In genomic region chr11:57709802-57710367, GRCh38 we compare ENCODE assay signal across 26 cellular contexts. TPM values are rescaled to one million over a fixed set of nuclear protein-coding genes. Genes with fewer than 3 reads are reported as not detected.
DNase-seq lines count a peak whose midpoint lies in the region; ATAC-seq, FAIRE-seq and TF ChIP-seq lines count a peak whose summit lies in the region.
"Had no signal": no experiment of that assay in that cellular context is flagged by ENCODE, and none has a peak within 500 bp of the region (broad histone marks: within the 10 kb centered on the region; RNA-seq: fewer than 3 reads in every experiment).

No MANE protein-coding gene starts in this region.

- POLR2A ChIA-PET in GM12878 (lab: Charles Lee): interaction anchor here (0.6 to 1.2 kb wide), 5 partner anchors 11 to 92 kb away, joined by 3 to 6 read pairs (median 3); no protein-coding TSS in a partner anchor

- no peak for TF ChIP-seq RAD21 in GM12878 (IDR thresholded peaks at IDR 0.05; ENCODE audit: insufficient read depth, low read depth, low read length)

- SMC1A ChIA-PET in GM12878 (lab: Charles Lee; ENCODE audit: uncharacterized antibody, unreplicated experiment): interaction anchor here (0.9 to 2.0 kb wide), 6 partner anchors 11 to 91 kb away, joined by 3 to 11 read pairs (median 4); no protein-coding TSS in a partner anchor

- TF ChIP-seq EP300 in GM12878 (IDR thresholded peaks at IDR 0.05; ENCODE audit: borderline replicate concordance in 1 of 2, control insufficient read depth in 1 of 2, low read depth in 2 of 2, low read length in 2 of 2): no peak

- peak overlapping the region; percentile 53 for H3K27ac Mint-ChIP-seq in stimulated activated naive CD8-positive, alpha-beta T cell treated with anti-CD3 and anti-CD28 coated beads, Interleukin-15, Interleukin-2, amounts not matched to agents 100 ng/mL and 50 ng/mL, for 24 hours
- no peak overlapping the region for H3K27ac Mint-ChIP-seq in stimulated activated naive CD8-positive, alpha-beta T cell treated with anti-CD3 and anti-CD28 coated beads, Interleukin-15, amount 100 ng/mL, for 72 hours
- H3K27ac Mint-ChIP-seq in T-helper 1 cell treated with Interleukin-12 subunit alpha and Interleukin-12 subunit beta and Interleukin-4 antibody, amounts not matched to agents 30 μg/mL and 1 μg/mL, for 36 hours: peak overlapping the region; percentile 1
- peak overlapping the region; percentile 47 for H3K27ac Mint-ChIP-seq in type B pancreatic cell

- H3K4me2 ChIP-seq in GM12878 (ENCODE audit: control insufficient read depth, insufficient read depth): no peak overlapping the region

- H3K4me3 Mint-ChIP-seq in stimulated activated naive CD8-positive, alpha-beta T cell treated with anti-CD3 and anti-CD28 coated beads, Interleukin-15, Interleukin-2, amounts not matched to agents 100 ng/mL and 50 ng/mL, for 24 hours: peak overlapping the region; percentile 28
- H3K4me3 Mint-ChIP-seq in stimulated activated naive CD8-positive, alpha-beta T cell treated with anti-CD3 and anti-CD28 coated beads, Interleukin-15, amount 100 ng/mL, for 72 hours: peak overlapping the region in 1 of 2 donors; percentile 2
- H3K4me3 Mint-ChIP-seq in T-helper 1 cell treated with Interleukin-12 subunit alpha and Interleukin-12 subunit beta and Interleukin-4 antibody, amounts not matched to agents 30 μg/mL and 1 μg/mL, for 36 hours: no peak overlapping the region
- peak overlapping the region; percentile 3 for H3K4me3 Mint-ChIP-seq in type B pancreatic cell

- WGBS in GM12878 (ENCODE audit: insufficient coverage, insufficient replicate concordance, low lambda C conversion rate, missing lambda C conversion rate): 62% methylated on average over 5 of the region's 5 CpGs
- 91 to 95% (median 94%) methylated on average over 5 of the region's 5 CpGs for WGBS in spleen, 5 donors

- intact Hi-C loops in GM12878 (cut with micrococcal nuclease; ENCODE audit: unreplicated experiment): loop anchor here (5.0 kb wide), 1 partner anchor 143 kb away; the partner anchor contains the start of gene UBE2L6
- intact Hi-C loops in spleen (cut with DNase I; ENCODE audit: low total_unique reads): no loop called here

- no peak overlapping the region for H3K4me3 ChIP-seq in GM12878
- no peak overlapping the region for H3K4me3 ChIP-seq in spleen
- H3K4me3 ChIP-seq: heart right ventricle, upper lobe of left lung had no signal

- no TSS peak for BruUV-seq in GM12878 (replicated peaks; lab: Mats Ljungman, UMichigan)

- no peak overlapping the region for H2AFZ ChIP-seq in GM12878 (ENCODE audit: control insufficient read depth, low read depth, low read length)

- no peak overlapping the region for H3K9ac ChIP-seq in GM12878 (ENCODE audit: control insufficient read depth, insufficient read depth, low read length)

- H3K27me3 ChIP-seq in GM12878 (replicated peaks in 1 of 2; ENCODE audit: control insufficient read depth in 2 of 2, insufficient read depth in 2 of 2, low read length in 1 of 2) (no peaks in the 10 kb centered on the region), spleen (replicated peaks in 1 of 7) (no peaks in the 10 kb centered on the region)
- H3K27me3 ChIP-seq: dorsolateral prefrontal cortex, heart right ventricle, neutrophil, upper lobe of left lung had no signal

- RAD21 ChIA-PET in GM12878 (lab: Charles Lee; ENCODE audit: unreplicated experiment): interaction anchor here (1.0 to 1.6 kb wide), 3 partner anchors 36 to 91 kb away, joined by 4 to 6 read pairs (median 4); no protein-coding TSS in a partner anchor

- peaks cover 48% of the 10 kb centered on the region for H3K79me2 ChIP-seq in GM12878 (ENCODE audit: control insufficient read depth, insufficient read depth, low read length)

- H3K27me3 Mint-ChIP-seq in stimulated activated naive CD8-positive, alpha-beta T cell treated with anti-CD3 and anti-CD28 coated beads, Interleukin-15, Interleukin-2, amounts not matched to agents 100 ng/mL and 50 ng/mL, for 24 hours: no peaks in the 10 kb centered on the region
- no peaks in the 10 kb centered on the region for H3K27me3 Mint-ChIP-seq in stimulated activated naive CD8-positive, alpha-beta T cell treated with anti-CD3 and anti-CD28 coated beads, Interleukin-15, amount 100 ng/mL, for 72 hours
- no peaks in the 10 kb centered on the region for H3K27me3 Mint-ChIP-seq in T-helper 1 cell treated with Interleukin-12 subunit alpha and Interleukin-12 subunit beta and Interleukin-4 antibody, amounts not matched to agents 30 μg/mL and 1 μg/mL, for 36 hours (ENCODE audit: low read depth)
- no peaks in the 10 kb centered on the region for H3K27me3 Mint-ChIP-seq in type B pancreatic cell

- H3K36me3 Mint-ChIP-seq in stimulated activated naive CD8-positive, alpha-beta T cell treated with anti-CD3 and anti-CD28 coated beads, Interleukin-15, Interleukin-2, amounts not matched to agents 100 ng/mL and 50 ng/mL, for 24 hours (ENCODE audit: low read depth): peaks cover 18% of the 10 kb centered on the region
- H3K36me3 Mint-ChIP-seq in T-helper 1 cell treated with Interleukin-12 subunit alpha and Interleukin-12 subunit beta and Interleukin-4 antibody, amounts not matched to agents 30 μg/mL and 1 μg/mL, for 36 hours (ENCODE audit: low read depth): peaks cover 16% of the 10 kb centered on the region
- peaks cover 4% of the 10 kb centered on the region for H3K36me3 Mint-ChIP-seq in type B pancreatic cell

- CTCF ChIA-PET in GM12878 (lab: Yijun Ruan, JAX): interaction anchor here (1.1 to 3.1 kb wide), 6 partner anchors 31 to 814 kb away, joined by 3 to 22 read pairs (median 4); partner anchors contain the start of gene SELENOH

- no peaks in the 10 kb centered on the region for H4K20me1 ChIP-seq in GM12878 (ENCODE audit: control insufficient read depth, insufficient read depth)

- no peak for ATAC-seq in stimulated activated naive CD8-positive, alpha-beta T cell treated with anti-CD3 and anti-CD28 coated beads, Interleukin-15, amount 100 ng/mL, for 72 hours
- ATAC-seq in GM12878: no peak
- ATAC-seq: heart right ventricle, left lobe of liver, Right ventricle myocardium inferior had no signal

- TF ChIP-seq CTCF in GM12878 (IDR thresholded peaks at IDR 0.05 in 2 of 3, conservative IDR thresholded peaks at IDR 0.05 in 1 of 3; ENCODE audit: control insufficient read depth in 2 of 3, extremely low read depth in 1 of 3, insufficient read depth in 1 of 3, low read depth in 3 of 3, low read length in 3 of 3) (no peak), type B pancreatic cell (conservative IDR thresholded peaks at IDR 0.05) (no peak), spleen (IDR thresholded peaks at IDR 0.05 in 8 of 11, conservative IDR thresholded peaks at IDR 0.05 in 3 of 11) (no peak)

- H3K27ac ChIP-seq in GM12878 (ENCODE audit: control insufficient read depth, insufficient read depth) (no peak overlapping the region), spleen (no peak overlapping the region)
- H3K27ac ChIP-seq: dorsolateral prefrontal cortex, heart right ventricle, neutrophil, upper lobe of left lung had no signal

- peaks cover 4% of the 10 kb centered on the region for H3K4me1 ChIP-seq in GM12878 (ENCODE audit: control insufficient read depth, insufficient read depth, low read length)
- H3K4me1 ChIP-seq in spleen: peaks cover 26 to 63% (median 45%) of the 10 kb centered on the region in 6 donors

- H3K9me3 ChIP-seq in GM12878 (replicated peaks; ENCODE audit: control insufficient read depth, insufficient read depth, low read length) (no peaks in the 10 kb centered on the region), spleen (no peaks in the 10 kb centered on the region)
- H3K9me3 ChIP-seq: heart right ventricle, neutrophil, upper lobe of left lung had no signal

- in situ Hi-C loops in GM12878 (cut with MboI): no loop called here

- TF ChIP-seq POLR2A in GM12878 (IDR thresholded peaks at IDR 0.05; ENCODE audit: low read depth, low read length): no peak
- TF ChIP-seq POLR2A in spleen (IDR thresholded peaks at IDR 0.05): no peak

- no peak for DNase-seq in stimulated activated naive CD8-positive, alpha-beta T cell treated with anti-CD3 and anti-CD28 coated beads, Interleukin-15, amount 100 ng/mL, for 72 hours
- DNase-seq in GM12878 (ENCODE audit: low read depth, low spot score) (no peak), type B pancreatic cell (ENCODE audit: extremely low spot score, unreplicated experiment) (no peak), DMS53 treated with DMSO at 0.1 percent for 48 hours (lab: John Stamatoyannopoulos, UW; ENCODE audit: unreplicated experiment) (no peak), spleen (no peak), NCI-H524 (lab: John Stamatoyannopoulos, UW) (no peak)
- DNase-seq: activated CD4-positive, alpha-beta T cell treated with anti-CD3 and anti-CD28 coated beads, Interleukin-2, amount 50 U/mL, for 1 hour; amniotic stem cell; caudate nucleus; COR-L47; dorsolateral prefrontal cortex; EL; heart right ventricle; midbrain; NCI-H1436 treated with DMSO at 0.1 percent for 48 hours; NCI-H69; stimulated activated CD4-positive, alpha-beta T cell treated with anti-CD3 and anti-CD28 coated beads, Interleukin-4, amount 100 ng/mL, for 24 hours; upper lobe of left lung had no signal

- FAIRE-seq in GM12878 (lab: Jason Lieb, UNC): no peak

- H3K4me1 Mint-ChIP-seq in stimulated activated naive CD8-positive, alpha-beta T cell treated with anti-CD3 and anti-CD28 coated beads, Interleukin-15, Interleukin-2, amounts not matched to agents 100 ng/mL and 50 ng/mL, for 24 hours (ENCODE audit: low read depth): peaks cover 52% of the 10 kb centered on the region
- H3K4me1 Mint-ChIP-seq in stimulated activated naive CD8-positive, alpha-beta T cell treated with anti-CD3 and anti-CD28 coated beads, Interleukin-15, amount 100 ng/mL, for 72 hours: peaks cover 57% of the 10 kb centered on the region
- H3K4me1 Mint-ChIP-seq in T-helper 1 cell treated with Interleukin-12 subunit alpha and Interleukin-12 subunit beta and Interleukin-4 antibody, amounts not matched to agents 30 μg/mL and 1 μg/mL, for 36 hours (ENCODE audit: low read depth): peaks cover 41% of the 10 kb centered on the region
- peaks cover 20% of the 10 kb centered on the region for H3K4me1 Mint-ChIP-seq in type B pancreatic cell (ENCODE audit: unreplicated experiment)

- no peaks in the 10 kb centered on the region for H3K9me3 Mint-ChIP-seq in stimulated activated naive CD8-positive, alpha-beta T cell treated with anti-CD3 and anti-CD28 coated beads, Interleukin-15, Interleukin-2, amounts not matched to agents 100 ng/mL and 50 ng/mL, for 24 hours
- H3K9me3 Mint-ChIP-seq in stimulated activated naive CD8-positive, alpha-beta T cell treated with anti-CD3 and anti-CD28 coated beads, Interleukin-15, amount 100 ng/mL, for 72 hours: no peaks in the 10 kb centered on the region
- no peaks in the 10 kb centered on the region for H3K9me3 Mint-ChIP-seq in T-helper 1 cell treated with Interleukin-12 subunit alpha and Interleukin-12 subunit beta and Interleukin-4 antibody, amounts not matched to agents 30 μg/mL and 1 μg/mL, for 36 hours
- H3K9me3 Mint-ChIP-seq in type B pancreatic cell: no peaks in the 10 kb centered on the region

- H3K36me3 ChIP-seq in GM12878 (ENCODE audit: control insufficient read depth in 2 of 2, insufficient read depth in 2 of 2, low read length in 1 of 2) (peaks cover 0 to 4% of the 10 kb centered on the region in 2 experiments; a peak in 1 of 4 replicates), spleen (peaks cover 0 to 33% (median 3%) of the 10 kb centered on the region in 6 donors)

RNA-seq across cellular contexts. Expression of gene MED19, which starts 2.1 kb away (rescaled TPM):
- total RNA-seq in GM12878 (2013; cell fraction: nucleolus; rRNA removed): 8.6 and 11.4 TPM in 2 replicates
- total RNA-seq in GM12878 (2014; rRNA removed) (16.7 and 17.5 TPM in 2 replicates), GM12878 (2014; rRNA removed; fragmentation: Illumina TruSeq; extraction: Trizol) (13.7 and 13.9 TPM in 2 replicates), GM12878 (2021) (12.5 and 14.1 TPM in 2 replicates), type B pancreatic cell (ENCODE audit: low replicate concordance) (17.9 and 21.5 TPM in 2 replicates), spleen (10 to 100 TPM in 4 of 7 donors, 1 to 10 TPM in 3; 8.3 to 14.7 (median 11.0) TPM)
- 9.1 TPM for polyA plus RNA-seq in GM12878 (2011; ENCODE audit: low read depth)
- polyA plus RNA-seq in GM12878 (2011; rRNA removed) (16.0 and 20.1 TPM in 2 replicates), GM12878 (2014; fragmentation: Illumina TruSeq; extraction: Trizol) (15.7 and 17.1 TPM in 2 replicates), GM12878 (2014; fragmentation: Nextera tagmentation; extraction: Ambion mirVana) (1 to 10 TPM; 4.9 to 9.8 TPM), GM12878 (2014; rRNA removed) (17.0 and 21.3 TPM in 2 replicates), GM12878 (2016; fragmentation: Nextera tagmentation; extraction: Ambion mirVana) (10 to 100 TPM; 25.6 to 28.2 TPM), spleen (10 to 100 TPM in 2 of 3 donors, 1 to 10 TPM in 1; 8.3 to 14.0 (median 11.1) TPM)
- polyA plus RNA-seq in GM12878 (2011; cell fraction: cytosol; rRNA removed): 23.2 and 41.1 TPM in 2 replicates
- polyA plus RNA-seq in GM12878 (2011; cell fraction: nucleus; rRNA removed): 19.8 and 21.8 TPM in 2 replicates
- 16.0 and 16.3 TPM in 2 replicates for polyA plus RNA-seq in GM12878 (2012)
- polyA minus RNA-seq in GM12878 (2011; rRNA and poly(A)+ RNA removed): 9.5 and 10.7 TPM in 2 replicates
- polyA minus RNA-seq in GM12878 (2011; cell fraction: cytosol; rRNA and poly(A)+ RNA removed): 2.9 and 6.4 TPM in 2 replicates
- 5.9 and 10.7 TPM in 2 replicates for polyA minus RNA-seq in GM12878 (2011; cell fraction: nucleus; rRNA and poly(A)+ RNA removed)

RNA-seq across cellular contexts. Expression of gene TMX2, which starts 2.5 kb away (rescaled TPM):
- 95.8 and 105 TPM in 2 replicates for total RNA-seq in GM12878 (2013; cell fraction: nucleolus; rRNA removed)
- 84.2 and 90.4 TPM in 2 replicates for total RNA-seq in GM12878 (2014; rRNA removed)
- 73.1 and 74.9 TPM in 2 replicates for total RNA-seq in GM12878 (2014; rRNA removed; fragmentation: Illumina TruSeq; extraction: Trizol)
- total RNA-seq in GM12878 (2021): 59.3 and 64.3 TPM in 2 replicates
- polyA plus RNA-seq in GM12878 (2011; ENCODE audit: low read depth): 49.5 TPM
- polyA plus RNA-seq in GM12878 (2011; rRNA removed): 74.1 and 90.1 TPM in 2 replicates
- polyA plus RNA-seq in GM12878 (2011; cell fraction: cytosol; rRNA removed): 69.2 and 81.8 TPM in 2 replicates
- polyA plus RNA-seq in GM12878 (2011; cell fraction: nucleus; rRNA removed): 122 and 147 TPM in 2 replicates
- 49.0 and 50.6 TPM in 2 replicates for polyA plus RNA-seq in GM12878 (2012)
- 93.2 and 102 TPM in 2 replicates for polyA plus RNA-seq in GM12878 (2014; fragmentation: Illumina TruSeq; extraction: Trizol)
- polyA plus RNA-seq in GM12878 (2014; fragmentation: Nextera tagmentation; extraction: Ambion mirVana): 100 to 1,000 TPM; 107 to 128 TPM
- 66.4 and 82.7 TPM in 2 replicates for polyA plus RNA-seq in GM12878 (2014; rRNA removed)
- 100 to 1,000 TPM; 124 to 134 TPM for polyA plus RNA-seq in GM12878 (2016; fragmentation: Nextera tagmentation; extraction: Ambion mirVana)
- polyA minus RNA-seq in GM12878 (2011; rRNA and poly(A)+ RNA removed): 109 and 113 TPM in 2 replicates
- 24.6 and 37.4 TPM in 2 replicates for polyA minus RNA-seq in GM12878 (2011; cell fraction: cytosol; rRNA and poly(A)+ RNA removed)
- polyA minus RNA-seq in GM12878 (2011; cell fraction: nucleus; rRNA and poly(A)+ RNA removed): 36.6 and 57.2 TPM in 2 replicates
- total RNA-seq in type B pancreatic cell (ENCODE audit: low replicate concordance): 84.4 and 87.4 TPM in 2 replicates
- 10 to 100 TPM; 38.8 to 57.0 (median 51.9) TPM for total RNA-seq in spleen
- 10 to 100 TPM; 36.0 to 56.5 (median 46.3) TPM for polyA plus RNA-seq in spleen

RNA-seq across cellular contexts. Expression of gene SELENOH, which starts 31.4 kb away (rescaled TPM):
- total RNA-seq in GM12878 (2013; cell fraction: nucleolus; rRNA removed): 79.2 and 86.8 TPM in 2 replicates
- 223 and 232 TPM in 2 replicates for total RNA-seq in GM12878 (2014; rRNA removed)
- 74.4 and 86.2 TPM in 2 replicates for total RNA-seq in GM12878 (2014; rRNA removed; fragmentation: Illumina TruSeq; extraction: Trizol)
- 261 and 269 TPM in 2 replicates for total RNA-seq in GM12878 (2021)
- 158 TPM for polyA plus RNA-seq in GM12878 (2011; ENCODE audit: low read depth)
- 169 and 210 TPM in 2 replicates for polyA plus RNA-seq in GM12878 (2011; rRNA removed)
- polyA plus RNA-seq in GM12878 (2011; cell fraction: cytosol; rRNA removed): 235 and 244 TPM in 2 replicates
- 123 and 124 TPM in 2 replicates for polyA plus RNA-seq in GM12878 (2011; cell fraction: nucleus; rRNA removed)
- polyA plus RNA-seq in GM12878 (2012): 179 and 212 TPM in 2 replicates
- polyA plus RNA-seq in GM12878 (2014; fragmentation: Illumina TruSeq; extraction: Trizol): 25.7 and 39.3 TPM in 2 replicates
- polyA plus RNA-seq in GM12878 (2014; fragmentation: Nextera tagmentation; extraction: Ambion mirVana): 100 to 1,000 TPM in 1 of 2 experiments, 10 to 100 TPM in 1; 20.3 to 101 TPM
- 277 and 283 TPM in 2 replicates for polyA plus RNA-seq in GM12878 (2014; rRNA removed)
- 100 to 1,000 TPM; 454 to 458 TPM for polyA plus RNA-seq in GM12878 (2016; fragmentation: Nextera tagmentation; extraction: Ambion mirVana)
- 33.4 and 40.6 TPM in 2 replicates for polyA minus RNA-seq in GM12878 (2011; rRNA and poly(A)+ RNA removed)
- 27.4 and 31.6 TPM in 2 replicates for polyA minus RNA-seq in GM12878 (2011; cell fraction: cytosol; rRNA and poly(A)+ RNA removed)
- 45.9 and 63.9 TPM in 2 replicates for polyA minus RNA-seq in GM12878 (2011; cell fraction: nucleus; rRNA and poly(A)+ RNA removed)
- total RNA-seq in type B pancreatic cell (ENCODE audit: low replicate concordance): 107 and 144 TPM in 2 replicates
- 100 to 1,000 TPM in 4 of 7 donors, 10 to 100 TPM in 3; 79.1 to 119 (median 104) TPM for total RNA-seq in spleen
- polyA plus RNA-seq in spleen: 100 to 1,000 TPM; 175 to 247 (median 245) TPM

RNA-seq across cellular contexts. Expression of gene BTBD18, which starts 41.7 kb away (rescaled TPM):
- not detected in 2 replicates for total RNA-seq in GM12878 (2013; cell fraction: nucleolus; rRNA removed)
- total RNA-seq in GM12878 (2014; rRNA removed) (0.05 TPM in 1 of 2 replicates, not detected in the other), GM12878 (2014; rRNA removed; fragmentation: Illumina TruSeq; extraction: Trizol) (not detected in 2 replicates), GM12878 (2021) (not detected in 2 replicates), type B pancreatic cell (ENCODE audit: low replicate concordance) (not detected in 2 replicates), spleen (not detected)
- 0.16 TPM for polyA plus RNA-seq in GM12878 (2011; ENCODE audit: low read depth)
- polyA plus RNA-seq in GM12878 (2011; rRNA removed) (not detected in 2 replicates), GM12878 (2014; fragmentation: Illumina TruSeq; extraction: Trizol) (not detected in 2 replicates), GM12878 (2014; fragmentation: Nextera tagmentation; extraction: Ambion mirVana) (under 1 TPM; 0.05 to 0.11 TPM), GM12878 (2014; rRNA removed) (not detected in 2 replicates), GM12878 (2016; fragmentation: Nextera tagmentation; extraction: Ambion mirVana) (under 1 TPM; 0.28 to 0.58 TPM), spleen (not detected)
- polyA plus RNA-seq in GM12878 (2011; cell fraction: cytosol; rRNA removed): not detected in 2 replicates
- polyA plus RNA-seq in GM12878 (2011; cell fraction: nucleus; rRNA removed): not detected in 2 replicates
- polyA plus RNA-seq in GM12878 (2012): 0.21 and 0.26 TPM in 2 replicates
- not detected in 2 replicates for polyA minus RNA-seq in GM12878 (2011; rRNA and poly(A)+ RNA removed)
- polyA minus RNA-seq in GM12878 (2011; cell fraction: cytosol; rRNA and poly(A)+ RNA removed): not detected in 2 replicates
- not detected in 2 replicates for polyA minus RNA-seq in GM12878 (2011; cell fraction: nucleus; rRNA and poly(A)+ RNA removed)
- total RNA-seq: dorsolateral prefrontal cortex, heart right ventricle, left lobe of liver, MCF 10A, OCI-LY7, renal cortical epithelial cell, Right ventricle myocardium inferior, upper lobe of left lung had no signal
- polyA plus RNA-seq: heart right ventricle had no signal

RNA-seq across cellular contexts. Expression of gene ZDHHC5, which starts 42.0 kb away (rescaled TPM):
- 52.8 and 56.0 TPM in 2 replicates for total RNA-seq in GM12878 (2013; cell fraction: nucleolus; rRNA removed)
- total RNA-seq in GM12878 (2014; rRNA removed): 29.1 and 34.1 TPM in 2 replicates
- total RNA-seq in GM12878 (2014; rRNA removed; fragmentation: Illumina TruSeq; extraction: Trizol): 34.3 and 36.8 TPM in 2 replicates
- 59.9 and 61.3 TPM in 2 replicates for total RNA-seq in GM12878 (2021)
- polyA plus RNA-seq in GM12878 (2011; ENCODE audit: low read depth): 20.1 TPM
- polyA plus RNA-seq in GM12878 (2011; rRNA removed): 33.9 and 46.7 TPM in 2 replicates
- 45.0 and 56.7 TPM in 2 replicates for polyA plus RNA-seq in GM12878 (2011; cell fraction: cytosol; rRNA removed)
- polyA plus RNA-seq in GM12878 (2011; cell fraction: nucleus; rRNA removed): 41.0 and 48.9 TPM in 2 replicates
- polyA plus RNA-seq in GM12878 (2012): 27.1 and 33.2 TPM in 2 replicates
- polyA plus RNA-seq in GM12878 (2014; fragmentation: Illumina TruSeq; extraction: Trizol): 49.8 and 57.4 TPM in 2 replicates
- 1 to 10 TPM; 3.9 to 7.3 TPM for polyA plus RNA-seq in GM12878 (2014; fragmentation: Nextera tagmentation; extraction: Ambion mirVana)
- 48.5 and 54.4 TPM in 2 replicates for polyA plus RNA-seq in GM12878 (2014; rRNA removed)
- polyA plus RNA-seq in GM12878 (2016; fragmentation: Nextera tagmentation; extraction: Ambion mirVana): 10 to 100 TPM; 36.6 to 38.4 TPM
- polyA minus RNA-seq in GM12878 (2011; rRNA and poly(A)+ RNA removed): 91.2 and 101 TPM in 2 replicates
- 24.2 and 31.4 TPM in 2 replicates for polyA minus RNA-seq in GM12878 (2011; cell fraction: cytosol; rRNA and poly(A)+ RNA removed)
- polyA minus RNA-seq in GM12878 (2011; cell fraction: nucleus; rRNA and poly(A)+ RNA removed): 27.9 and 33.0 TPM in 2 replicates
- 56.7 and 80.6 TPM in 2 replicates for total RNA-seq in type B pancreatic cell (ENCODE audit: low replicate concordance)
- total RNA-seq in spleen: 10 to 100 TPM; 41.5 to 58.0 (median 51.2) TPM
- polyA plus RNA-seq in spleen: 10 to 100 TPM; 14.0 to 16.7 (median 14.2) TPM

Comparison
In these comparisons a context has a peak if more than half of its experiments do, and no peak if none do; other contexts are left out.
1. H3K27ac Mint-ChIP-seq: peak in stimulated activated naive CD8-positive, alpha-beta T cell treated with anti-CD3 and anti-CD28 coated beads, Interleukin-15, Interleukin-2, amounts not matched to agents 100 ng/mL and 50 ng/mL, for 24 hours (single experiment), T-helper 1 cell treated with Interleukin-12 subunit alpha and Interleukin-12 subunit beta and Interleukin-4 antibody, amounts not matched to agents 30 μg/mL and 1 μg/mL, for 36 hours (single experiment) and type B pancreatic cell (single experiment); none in stimulated activated naive CD8-positive, alpha-beta T cell treated with anti-CD3 and anti-CD28 coated beads, Interleukin-15, amount 100 ng/mL, for 72 hours (0 of 2).